In genomic region chr12:12029653-12030052, GRCh38 we compare ENCODE assay signal across 25 cellular contexts. TPM values are rescaled to one million over a fixed set of nuclear protein-coding genes. Genes with fewer than 3 reads are reported as not detected.
"Had no signal": no experiment of that assay in that cellular context is flagged by ENCODE, and none has a peak within 500 bp of the region (broad histone marks: within the 10 kb centered on the region; RNA-seq: fewer than 3 reads in every experiment).

No MANE protein-coding gene starts in this region.

- H3K4me3 Mint-ChIP-seq: activated T-cell treated with anti-CD3 and anti-CD28 coated beads, Interleukin-2, amount 50 U/mL, for 72 hours; T-helper 1 cell treated with Interleukin-12 subunit alpha and Interleukin-12 subunit beta and Interleukin-4 antibody, amounts not matched to agents 30 μg/mL and 1 μg/mL, for 36 hours; WTC11 had no signal

- H3K27ac Mint-ChIP-seq: activated T-cell treated with anti-CD3 and anti-CD28 coated beads, Interleukin-2, amount 50 U/mL, for 72 hours; T-helper 1 cell treated with Interleukin-12 subunit alpha and Interleukin-12 subunit beta and Interleukin-4 antibody, amounts not matched to agents 30 μg/mL and 1 μg/mL, for 36 hours; WTC11 had no signal

- H3K9me3 ChIP-seq: colonic mucosa, SJSA1 had no signal

- H3K36me3 Mint-ChIP-seq: WTC11 had no signal

- DNase-seq: activated CD4-positive, CD25-positive, alpha-beta regulatory T cell treated with anti-CD3 and anti-CD28 coated beads, Interleukin-2, amount 50 U/mL, for 72 hours; activated effector memory CD4-positive, alpha-beta T cell treated with Interleukin-2 at 50 U/mL for 16 hours; activated naive CD4-positive, alpha-beta T cell treated with Interleukin-2 at 50 U/mL for 16 hours; activated T-cell treated with anti-CD3 and anti-CD28 coated beads for 4 hours; activated T-cell treated with anti-CD3 and anti-CD28 coated beads, Interleukin-2, amount 50 U/mL, for 72 hours; brain microvascular endothelial cell; colonic mucosa; Kasumi-1; NCI-H1105 treated with DMSO at 0.1 percent for 48 hours; NCI-H146; NCI-H187 treated with DMSO at 0.1 percent for 48 hours; NCI-H2081 treated with DMSO at 0.1 percent for 48 hours; NCI-H446; NCI-H524; PC-3; SHP77; SW 1271; T-helper 9 cell had no signal

- ATAC-seq: activated naive CD4-positive, alpha-beta T cell treated with anti-CD3 and anti-CD28 coated beads, Interleukin-2, amount 50 U/mL, for 72 hours; activated T-cell treated with anti-CD3 and anti-CD28 coated beads, Interleukin-2, amount 50 U/mL, for 72 hours; PC-3; SK-N-SH treated with all-trans-retinoic acid at 6 μM for 48 hours; WTC11 had no signal

RNA-seq across cellular contexts. Expression of gene BCL2L14, which starts 41.1 kb away (rescaled TPM):
- total RNA-seq: cardiac muscle cell, cerebellum, PC-3, SJSA1 had no signal
